ENCODE assay signal across 8 cellular contexts in the genomic region with DNA sequence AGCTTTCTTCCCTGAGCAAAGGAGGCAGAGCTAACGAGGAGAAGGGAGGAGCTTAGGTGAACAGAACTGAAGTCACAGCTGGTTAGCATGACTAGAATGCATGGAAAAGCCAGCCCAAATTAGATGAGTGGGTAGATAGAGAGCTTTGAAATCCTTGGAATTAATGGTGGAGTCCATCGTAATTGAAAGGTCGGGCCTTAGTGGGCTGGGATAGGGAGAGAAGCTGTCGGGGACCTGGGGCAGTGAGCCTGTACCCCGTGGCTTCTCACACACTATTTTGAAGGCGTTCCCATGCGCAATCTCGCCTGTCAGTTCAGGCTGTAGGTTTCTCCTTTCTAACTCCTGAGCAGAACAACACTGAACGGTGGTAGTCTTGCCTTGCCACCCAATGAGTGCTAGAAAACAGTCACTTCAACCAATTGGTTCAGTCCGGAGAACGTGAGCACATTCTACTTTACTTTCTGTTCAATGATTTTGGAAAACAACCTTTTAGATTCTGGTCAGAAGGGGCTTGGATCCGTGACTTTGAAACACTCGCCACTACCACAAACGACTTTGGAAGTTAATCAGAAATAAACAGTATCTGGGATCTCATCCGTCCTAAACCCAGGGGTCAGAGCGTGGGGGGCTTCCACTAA. TPM values are rescaled to one million over a fixed set of nuclear protein-coding genes. Genes with fewer than 3 reads are reported as not detected.
DNase-seq lines count a peak whose midpoint lies in the region; ATAC-seq and TF ChIP-seq lines count a peak whose summit lies in the region.

No MANE protein-coding gene starts in this region.

- H3K4me2 ChIP-seq in BLaER1 treated with 17β-estradiol and CSF1 and Interleukin-3, amounts not matched to agents 10 nM and 100 nM: peak overlapping the region; percentile 90 to 100 (median 97)

- peak; percentile 45 for DNase-seq in HEK293T (ENCODE audit: extremely low spot score)
- peak; percentile 76 for DNase-seq in SK-MEL-5 (ENCODE audit: low read depth, low spot score)
- peak; percentile 70 to 79 for DNase-seq in T47D (ENCODE audit: low read depth in 1 of 2, low spot score in 1 of 2)
- DNase-seq in iPS DF 6.9 (ENCODE audit: low read depth, low spot score): no peak
- DNase-seq in putamen (ENCODE audit: low spot score): peak; percentile 68

- H4K20me1 ChIP-seq in BLaER1 treated with 17β-estradiol and CSF1 and Interleukin-3, amounts not matched to agents 10 nM and 100 nM: peaks cover 0 to 28% (median 20%) of the 10 kb centered on the region in 11 experiments; a peak in 10 of 22 replicates

- peak overlapping the region; percentile 82 to 95 (median 89) for H3K9ac ChIP-seq in BLaER1 treated with 17β-estradiol and CSF1 and Interleukin-3, amounts not matched to agents 10 nM and 100 nM

- POLR2A ChIA-PET in HEK293T (lab: Yijun Ruan, JAX): interaction anchor here (0.7 to 1.4 kb wide), 9 partner anchors 11 to 260 kb away, joined by 3 to 4 read pairs (median 3); a partner anchor contains a TSS

- in situ Hi-C loops in SK-MEL-5 (cut with HindIII; ENCODE audit: low pct_unique_long_range_greater_than_20kb, low sequenced_read_pairs): no loop called here
- in situ Hi-C loops in T47D (cut with HindIII; ENCODE audit: low pct_unique_long_range_greater_than_20kb, low sequenced_read_pairs): no loop called here

- WGBS in iPS DF 6.9 (ENCODE audit: insufficient coverage, insufficient read length): no CpG with 5 or more reads among the region's 16 CpGs

- ATAC-seq in HG02759 (IDR thresholded peaks at IDR 0.05; ENCODE audit: unreplicated experiment): no peak
- ATAC-seq in GM19455 (IDR thresholded peaks at IDR 0.05; ENCODE audit: unreplicated experiment): no peak

- no peaks in the 10 kb centered on the region for H3K27me3 ChIP-seq in BLaER1 treated with 17β-estradiol and CSF1 and Interleukin-3, amounts not matched to agents 10 nM and 100 nM
- H3K27me3 ChIP-seq in iPS DF 6.9 (ENCODE audit: control insufficient read depth, insufficient read depth, low read length): no peaks in the 10 kb centered on the region

- peaks cover 0 to 6% (median 0%) of the 10 kb centered on the region in 11 experiments; a peak in 1 of 22 replicates for H3K36me3 ChIP-seq in BLaER1 treated with 17β-estradiol and CSF1 and Interleukin-3, amounts not matched to agents 10 nM and 100 nM
- no peaks in the 10 kb centered on the region for H3K36me3 ChIP-seq in iPS DF 6.9 (ENCODE audit: control insufficient read depth, insufficient read depth, low read length)

- CTCF ChIA-PET in HEK293T (lab: Yijun Ruan, JAX): interaction anchor here (1.0 to 1.5 kb wide), 2 partner anchors 45 to 246 kb away, joined by 3 to 4 read pairs; no protein-coding TSS in a partner anchor

- no peaks in the 10 kb centered on the region for H3K9me3 ChIP-seq in BLaER1 treated with 17β-estradiol and CSF1 and Interleukin-3, amounts not matched to agents 10 nM and 100 nM (replicated peaks in 1 of 11)
- no peaks in the 10 kb centered on the region for H3K9me3 ChIP-seq in iPS DF 6.9 (ENCODE audit: control insufficient read depth, insufficient read depth, low read length)

- peak overlapping the region; percentile 49 to 95 (median 92); a peak in 19 of 22 replicates for H3K27ac ChIP-seq in BLaER1 treated with 17β-estradiol and CSF1 and Interleukin-3, amounts not matched to agents 10 nM and 100 nM
- no peak overlapping the region for H3K27ac ChIP-seq in iPS DF 6.9 (ENCODE audit: low read length)

- H3K4me3 ChIP-seq in BLaER1 treated with 17β-estradiol and CSF1 and Interleukin-3, amounts not matched to agents 10 nM and 100 nM: peak overlapping the region; percentile 81 to 95 (median 89)
- peak overlapping the region; percentile 93; the same call in 1 of the 2 replicates for H3K4me3 ChIP-seq in iPS DF 6.9 (ENCODE audit: low read length)

- H3K4me1 ChIP-seq in BLaER1 treated with 17β-estradiol and CSF1 and Interleukin-3, amounts not matched to agents 10 nM and 100 nM: peaks cover 31 to 46% (median 39%) of the 10 kb centered on the region in 10 experiments
- H3K4me1 ChIP-seq in iPS DF 6.9 (ENCODE audit: control insufficient read depth, insufficient read depth, low read length): peaks cover 3% of the 10 kb centered on the region; the same call in 1 of the 2 replicates

TF ChIP-seq in HEK293T, 16 proteins besides CTCF, POLR2A, EP300 and RAD21:
- TF ChIP-seq L3MBTL2 (conservative IDR thresholded peaks at IDR 0.05): peak; percentile 26; the same call in 1 of the 2 replicates
- TF ChIP-seq SUZ12 (IDR thresholded peaks at IDR 0.05): no peak
- no peak for TF ChIP-seq FOXK2 (IDR thresholded peaks at IDR 0.05)

RNA-seq across cellular contexts. Expression of a gene that starts 0.7 kb away (rescaled TPM):
- total RNA-seq in SK-MEL-5 (2014; rRNA removed; shearing (Covaris generic)): 44.9 and 45.1 TPM in 2 replicates
- polyA plus RNA-seq in SK-MEL-5 (2015; cell fraction: cytosol; rRNA removed): 42.2 and 57.5 TPM in 2 replicates
- 17.5 and 27.0 TPM in 2 replicates for polyA plus RNA-seq in SK-MEL-5 (2015; cell fraction: nucleus; rRNA removed)
